In the genomic region with DNA sequence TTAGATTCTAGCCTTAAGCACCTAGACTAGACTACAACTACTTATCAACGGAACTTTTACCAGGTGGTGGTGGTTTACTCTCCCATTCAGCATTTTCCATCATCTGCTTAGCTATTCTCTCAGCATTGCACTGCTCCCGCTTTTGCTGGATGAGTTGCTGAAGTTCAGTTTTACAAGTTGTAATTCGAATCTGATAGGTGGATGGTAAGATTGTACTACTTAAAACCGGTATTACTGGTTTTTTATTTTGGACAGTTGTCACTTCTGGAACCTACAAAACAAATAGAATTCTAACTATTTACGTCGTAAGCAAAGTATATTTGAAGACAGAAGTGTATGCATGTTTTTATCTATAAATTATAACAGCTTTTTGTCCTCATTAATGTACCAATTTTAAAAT, we compare ENCODE assay signal across 26 cellular contexts.
"Had no signal": no experiment of that assay in that cellular context is flagged by ENCODE, and none has a peak within 500 bp of the region (broad histone marks: within the 10 kb centered on the region; RNA-seq: fewer than 3 reads in every experiment).

No MANE protein-coding gene starts in this region.

- FAIRE-seq: endometrium, urothelium cell line had no signal

- H3K27ac Mint-ChIP-seq: activated CD4-positive, alpha-beta T cell treated with anti-CD3 and anti-CD28 coated beads, Interleukin-2, amount 10 ng/mL, durations not matched to agents 7 days and 5 days; activated CD8-positive, alpha-beta memory T cell treated with anti-CD3 and anti-CD28 coated beads, Interleukin-2, amount 10 ng/mL, durations not matched to agents 7 days and 5 days; activated CD8-positive, alpha-beta T cell treated with anti-CD3 and anti-CD28 coated beads for 36 hours; activated naive CD8-positive, alpha-beta T cell treated with anti-CD3 and anti-CD28 coated beads, Interleukin-2, amount 50 U/mL, for 24 hours; dendritic cell treated with granulocyte-macrophage colony-stimulating factor and Interleukin-4, amounts not matched to agents 40 ng/mL and 50 ng/mL, for 4 days had no signal

- H3K27me3 ChIP-seq: foreskin keratinocyte, left lung, right lobe of liver, stomach, suprapubic skin, transverse colon had no signal

- H3K4me3 ChIP-seq: left lung, lung, right lobe of liver, skin epidermis, stomach, suprapubic skin, transverse colon had no signal

- H3K27ac ChIP-seq: foreskin keratinocyte, left lung, right lobe of liver, skin epidermis, stomach, suprapubic skin, transverse colon, VCaP had no signal

- ATAC-seq: activated CD8-positive, alpha-beta memory T cell treated with anti-CD3 and anti-CD28 coated beads, Interleukin-2, amount 10 ng/mL, durations not matched to agents 7 days and 5 days; activated CD8-positive, alpha-beta T cell treated with anti-CD3 and anti-CD28 coated beads for 36 hours; activated naive CD8-positive, alpha-beta T cell treated with anti-CD3 and anti-CD28 coated beads, Interleukin-2, amount 50 U/mL, for 24 hours; foreskin keratinocyte; left lung; naive thymus-derived CD4-positive, alpha-beta T cell; right lobe of liver had no signal

- H3K4me3 Mint-ChIP-seq: activated CD4-positive, alpha-beta T cell treated with anti-CD3 and anti-CD28 coated beads, Interleukin-2, amount 10 ng/mL, durations not matched to agents 7 days and 5 days; activated CD8-positive, alpha-beta memory T cell treated with anti-CD3 and anti-CD28 coated beads, Interleukin-2, amount 10 ng/mL, durations not matched to agents 7 days and 5 days; activated CD8-positive, alpha-beta T cell treated with anti-CD3 and anti-CD28 coated beads for 36 hours; activated naive CD8-positive, alpha-beta T cell treated with anti-CD3 and anti-CD28 coated beads, Interleukin-2, amount 50 U/mL, for 24 hours; dendritic cell treated with granulocyte-macrophage colony-stimulating factor and Interleukin-4, amounts not matched to agents 40 ng/mL and 50 ng/mL, for 4 days; naive thymus-derived CD4-positive, alpha-beta T cell; neural crest cell had no signal

- DNase-seq: activated CD4-positive, alpha-beta T cell treated with anti-CD3 and anti-CD28 coated beads, Interleukin-2, amount 10 ng/mL, durations not matched to agents 7 days and 5 days; activated CD4-positive, CD25-positive, alpha-beta regulatory T cell treated with anti-CD3 and anti-CD28 coated beads, Interleukin-2, amount 50 U/mL, for 72 hours; activated CD8-positive, alpha-beta memory T cell treated with anti-CD3 and anti-CD28 coated beads, Interleukin-2, amount 10 ng/mL, durations not matched to agents 7 days and 5 days; activated CD8-positive, alpha-beta T cell treated with anti-CD3 and anti-CD28 coated beads for 36 hours; activated gamma-delta T cell; activated naive CD4-positive, alpha-beta T cell treated with anti-CD3 and anti-CD28 coated beads, Interleukin-2, amount 50 U/mL, for 16 hours; activated naive CD8-positive, alpha-beta T cell treated with anti-CD3 and anti-CD28 coated beads, Interleukin-2, amount 50 U/mL, for 24 hours; activated T-cell treated with anti-CD3 and anti-CD28 coated beads for 4 hours; effector CD4-positive, alpha-beta T cell; foreskin keratinocyte; left lung; naive thymus-derived CD4-positive, alpha-beta T cell; occipital lobe; posterior cingulate gyrus; right lobe of liver; stimulated activated CD4-positive, alpha-beta T cell treated with anti-CD3 and anti-CD28 coated beads, Interleukin-1b, Interleukin-23, amount 100 ng/mL, for 48 hours; stomach; transverse colon had no signal

- H3K27me3 Mint-ChIP-seq: activated CD4-positive, alpha-beta T cell treated with anti-CD3 and anti-CD28 coated beads, Interleukin-2, amount 10 ng/mL, durations not matched to agents 7 days and 5 days; activated CD8-positive, alpha-beta memory T cell treated with anti-CD3 and anti-CD28 coated beads, Interleukin-2, amount 10 ng/mL, durations not matched to agents 7 days and 5 days; activated CD8-positive, alpha-beta T cell treated with anti-CD3 and anti-CD28 coated beads for 36 hours; activated naive CD8-positive, alpha-beta T cell treated with anti-CD3 and anti-CD28 coated beads, Interleukin-2, amount 50 U/mL, for 24 hours; dendritic cell treated with granulocyte-macrophage colony-stimulating factor and Interleukin-4, amounts not matched to agents 40 ng/mL and 50 ng/mL, for 4 days; naive thymus-derived CD4-positive, alpha-beta T cell had no signal

- H3K4me1 Mint-ChIP-seq: activated CD4-positive, alpha-beta T cell treated with anti-CD3 and anti-CD28 coated beads, Interleukin-2, amount 10 ng/mL, durations not matched to agents 7 days and 5 days; activated CD8-positive, alpha-beta memory T cell treated with anti-CD3 and anti-CD28 coated beads, Interleukin-2, amount 10 ng/mL, durations not matched to agents 7 days and 5 days; activated naive CD8-positive, alpha-beta T cell treated with anti-CD3 and anti-CD28 coated beads, Interleukin-2, amount 50 U/mL, for 24 hours; naive thymus-derived CD4-positive, alpha-beta T cell; neural crest cell had no signal

- H3K4me1 ChIP-seq: foreskin keratinocyte, left lung, stomach, transverse colon had no signal

- H3K9me3 ChIP-seq: left lung, right lobe of liver, stomach, suprapubic skin, transverse colon had no signal

- H3K9me3 Mint-ChIP-seq: activated CD4-positive, alpha-beta T cell treated with anti-CD3 and anti-CD28 coated beads, Interleukin-2, amount 10 ng/mL, durations not matched to agents 7 days and 5 days; activated CD8-positive, alpha-beta T cell treated with anti-CD3 and anti-CD28 coated beads for 36 hours; activated naive CD8-positive, alpha-beta T cell treated with anti-CD3 and anti-CD28 coated beads, Interleukin-2, amount 50 U/mL, for 24 hours; dendritic cell treated with granulocyte-macrophage colony-stimulating factor and Interleukin-4, amounts not matched to agents 40 ng/mL and 50 ng/mL, for 4 days; naive thymus-derived CD4-positive, alpha-beta T cell; neural crest cell had no signal
